Comparison of ENCODE assay signal across 14 cellular contexts in genomic region chr17:5239769-5240168, GRCh38. TPM values are rescaled to one million over a fixed set of nuclear protein-coding genes. Genes with fewer than 3 reads are reported as not detected.
DNase-seq lines count a peak whose midpoint lies in the region; ATAC-seq, FAIRE-seq and TF ChIP-seq lines count a peak whose summit lies in the region.
"Not testable (repeated sequence)": the region's sequence is repeated elsewhere in the genome, so short reads cannot be mapped to it uniquely, and the experiment has no call there.
"Had no signal": no experiment of that assay in that cellular context is flagged by ENCODE, and none has a peak within 500 bp of the region (broad histone marks: within the 10 kb centered on the region; RNA-seq: fewer than 3 reads in every experiment).

No MANE protein-coding gene starts in this region.

- intact Hi-C loops in GM12878 (cut with micrococcal nuclease; ENCODE audit: unreplicated experiment) (loop anchor here (5.0 kb wide), 2 partner anchors 162 to 297 kb away; partner anchors contain the start of genes RNF167, SLC25A11 and ZFP3), natural killer cell (cut with micrococcal nuclease) (loop anchor here (5.0 to 10.0 kb wide), 2 partner anchors 43 to 65 kb away; partner anchors contain the start of gene RABEP1), spleen (cut with DNase I; ENCODE audit: low total_unique reads) (loop anchor here (5.0 kb wide), 1 partner anchor 37 kb away; no protein-coding TSS in a partner anchor)
- intact Hi-C loops in HepG2 (cut with micrococcal nuclease; ENCODE audit: unreplicated experiment) = not testable (repeated sequence)

- not testable (repeated sequence) for H3K9me3 ChIP-seq in GM12878 (replicated peaks; ENCODE audit: control insufficient read depth, insufficient read depth, low read length); HepG2 (ENCODE audit: low read length); spleen

- 75% methylated on average over 7 of the region's 7 CpGs for WGBS in GM12878 (ENCODE audit: insufficient coverage, insufficient replicate concordance, low lambda C conversion rate, missing lambda C conversion rate)
- WGBS in HepG2 (ENCODE audit: low lambda C conversion rate) = 64% methylated on average over 5 of the region's 7 CpGs
- WGBS in spleen, 5 donors = 81 to 93% (median 86%) methylated on average over 7 of the region's 7 CpGs

- TF ChIP-seq CTCF in GM12878 (IDR thresholded peaks at IDR 0.05 in 2 of 3, conservative IDR thresholded peaks at IDR 0.05 in 1 of 3; ENCODE audit: control insufficient read depth in 2 of 3, extremely low read depth in 1 of 3, insufficient read depth in 1 of 3, low read depth in 3 of 3, low read length in 3 of 3); HepG2 (CRISPR knock-in tag; IDR thresholded peaks at IDR 0.05); natural killer cell (IDR thresholded peaks at IDR 0.05); spleen (IDR thresholded peaks at IDR 0.05 in 8 of 11, conservative IDR thresholded peaks at IDR 0.05 in 3 of 11): not testable (repeated sequence)

- not testable (repeated sequence) for ATAC-seq in GM12878; HepG2; memory B cell (ENCODE audit: low read depth); natural killer cell

- CTCF ChIA-PET in GM12878 (lab: Yijun Ruan, JAX) = interaction anchor here (0.6 to 8.1 kb wide), 3 partner anchors 14 to 178 kb away, joined by 5 to 209 read pairs (median 84); partner anchors contain the start of gene ZNF594
- CTCF ChIA-PET in HepG2 (lab: Yijun Ruan, JAX; ENCODE audit: low intra/inter-chr PET ratio, low total read pairs) = not testable (repeated sequence)

- H4K20me1 ChIP-seq in GM12878 (ENCODE audit: control insufficient read depth, insufficient read depth) = not testable (repeated sequence)
- peaks cover 14% of the 10 kb centered on the region for H4K20me1 ChIP-seq in HepG2 (ENCODE audit: insufficient read depth, low read length)

- not testable (repeated sequence) for H3K4me3 ChIP-seq in GM12878; HepG2 (replicated peaks in 1 of 3; ENCODE audit: insufficient read depth in 1 of 3, low read depth in 2 of 3, low read length in 3 of 3); spleen

- H3K79me2 ChIP-seq in GM12878 (ENCODE audit: control insufficient read depth, insufficient read depth, low read length) = peaks cover 31% of the 10 kb centered on the region
- not testable (repeated sequence) for H3K79me2 ChIP-seq in HepG2 (ENCODE audit: insufficient read depth, low read length)

- POLR2A ChIA-PET in GM12878 (lab: Charles Lee) = interaction anchor here (0.7 to 6.2 kb wide), 3 partner anchors 13 to 126 kb away, joined by 3 to 115 read pairs (median 98); no protein-coding TSS in a partner anchor
- POLR2A ChIA-PET in HepG2 (lab: Yijun Ruan, JAX) = not testable (repeated sequence)

- not testable (repeated sequence) for TF ChIP-seq EP300 in GM12878 (IDR thresholded peaks at IDR 0.05; ENCODE audit: borderline replicate concordance in 1 of 2, control insufficient read depth in 1 of 2, low read depth in 2 of 2, low read length in 2 of 2); HepG2 (IDR thresholded peaks at IDR 0.05; ENCODE audit: low read depth in 2 of 2, low read length in 2 of 2); HepG2 (CRISPR knock-in tag; IDR thresholded peaks at IDR 0.05; ENCODE audit: borderline replicate concordance)

- not testable (repeated sequence) for TF ChIP-seq POLR2A in GM12878 (IDR thresholded peaks at IDR 0.05; ENCODE audit: low read depth, low read length); HepG2 (IDR thresholded peaks at IDR 0.05; ENCODE audit: insufficient read depth in 1 of 2, low read depth in 2 of 2, low read length in 2 of 2); spleen (IDR thresholded peaks at IDR 0.05)

- not testable (repeated sequence) for H3K4me2 ChIP-seq in GM12878 (ENCODE audit: control insufficient read depth, insufficient read depth); HepG2 (ENCODE audit: low read depth, low read length)

- not testable (repeated sequence) for H3K27me3 Mint-ChIP-seq in immature natural killer cell (ENCODE audit: low read depth in 3 of 3); memory B cell; natural killer cell (ENCODE audit: low read depth in 2 of 2)

- RAD21 ChIA-PET in GM12878 (lab: Charles Lee; ENCODE audit: unreplicated experiment) = interaction anchor here (1.2 to 6.2 kb wide), 3 partner anchors 13 to 68 kb away, joined by 3 to 115 read pairs (median 105); no protein-coding TSS in a partner anchor

- H3K9ac ChIP-seq in GM12878 (ENCODE audit: control insufficient read depth, insufficient read depth, low read length); HepG2 (ENCODE audit: insufficient read depth, low read depth, low read length): not testable (repeated sequence)

- in situ Hi-C loops in GM12878 (cut with MboI) = loop anchor here (5.0 kb wide), 1 partner anchor 42 kb away; no protein-coding TSS in a partner anchor
- in situ Hi-C loops in HepG2 (cut with HindIII; ENCODE audit: extremely low pct_ligation_motif_present, low pct_unique_long_range_greater_than_20kb) = not testable (repeated sequence)

- H3K36me3 Mint-ChIP-seq in immature natural killer cell, natural killer cell: not testable (repeated sequence)
- peaks cover 31% of the 10 kb centered on the region for H3K36me3 Mint-ChIP-seq in memory B cell

- not testable (repeated sequence) for BruUV-seq in GM12878 (replicated peaks; lab: Mats Ljungman, UMichigan); HepG2 (replicated peaks; lab: Mats Ljungman, UMichigan)

- SMC1A ChIA-PET in GM12878 (lab: Charles Lee; ENCODE audit: uncharacterized antibody, unreplicated experiment) = interaction anchor here (6.0 to 6.4 kb wide), 2 partner anchors 14 to 42 kb away, joined by 108 to 129 read pairs; no protein-coding TSS in a partner anchor

- not testable (repeated sequence) for H3K27ac ChIP-seq in GM12878 (ENCODE audit: control insufficient read depth, insufficient read depth); HepG2 (ENCODE audit: extremely low read length, insufficient read depth, low read length)
- peak overlapping the region in 1 of 8 donors; percentile 93 for H3K27ac ChIP-seq in spleen

- H3K27ac Mint-ChIP-seq in immature natural killer cell (peak overlapping the region in 5 of 6 donors; percentile 61 to 98 (median 93)), memory B cell (peak overlapping the region; percentile 100), natural killer cell (peak overlapping the region; percentile 91 to 96)

- H3K27me3 ChIP-seq in GM12878 (replicated peaks in 1 of 2; ENCODE audit: control insufficient read depth in 2 of 2, insufficient read depth in 2 of 2, low read length in 1 of 2); HepG2 (ENCODE audit: control insufficient read depth in 1 of 2, insufficient read depth in 2 of 2, low read length in 2 of 2); spleen (replicated peaks in 1 of 7): not testable (repeated sequence)

- H3K4me1 ChIP-seq in GM12878 (ENCODE audit: control insufficient read depth, insufficient read depth, low read length) (peaks cover 52% of the 10 kb centered on the region), HepG2 (ENCODE audit: insufficient read depth, low read length) (peaks cover 13% of the 10 kb centered on the region), spleen (peaks cover 4 to 74% (median 47%) of the 10 kb centered on the region in 6 donors)

- H2AFZ ChIP-seq in GM12878 (ENCODE audit: control insufficient read depth, low read depth, low read length); HepG2 (ENCODE audit: low read length): not testable (repeated sequence)

- DNase-seq in DMS53 (lab: John Stamatoyannopoulos, UW) = peak; percentile 33
- DNase-seq in GM12878 (ENCODE audit: low read depth, low spot score); immature natural killer cell; HepG2 (ENCODE audit: low spot score); memory B cell (ENCODE audit: low spot score in 2 of 2); natural killer cell: not testable (repeated sequence)
- peak; percentile 22 for DNase-seq in spleen

- H3K36me3 ChIP-seq in GM12878 (ENCODE audit: control insufficient read depth in 2 of 2, insufficient read depth in 2 of 2, low read length in 1 of 2); HepG2 (replicated peaks in 1 of 2; ENCODE audit: control insufficient read depth in 1 of 2, insufficient read depth in 2 of 2, low read length in 2 of 2); spleen: not testable (repeated sequence)

- TF ChIP-seq RAD21 in GM12878 (IDR thresholded peaks at IDR 0.05; ENCODE audit: insufficient read depth, low read depth, low read length); HepG2 (CRISPR knock-in tag; IDR thresholded peaks at IDR 0.05): not testable (repeated sequence)

- not testable (repeated sequence) for FAIRE-seq in GM12878 (lab: Jason Lieb, UNC); HepG2 (lab: Jason Lieb, UNC)

- H3K4me3 Mint-ChIP-seq in immature natural killer cell, memory B cell, natural killer cell: not testable (repeated sequence)

- not testable (repeated sequence) for H3K9me3 Mint-ChIP-seq in immature natural killer cell, memory B cell, natural killer cell

- H3K4me1 Mint-ChIP-seq in immature natural killer cell (peaks cover 69 to 75% of the 10 kb centered on the region in 2 donors), memory B cell (peaks cover 55% of the 10 kb centered on the region), natural killer cell (peaks cover 58 to 62% of the 10 kb centered on the region in 2 donors)

RNA-seq across cellular contexts. Expression of gene SCIMP, which starts 5.1 kb away (rescaled TPM):
- 247 and 264 TPM in 2 replicates for total RNA-seq in GM12878 (2013; cell fraction: nucleolus; rRNA removed)
- total RNA-seq in GM12878 (2014; rRNA removed) = 61.8 and 70.4 TPM in 2 replicates
- total RNA-seq in GM12878 (2014; rRNA removed; fragmentation: Illumina TruSeq; extraction: Trizol) = 70.3 and 74.9 TPM in 2 replicates
- 92.2 and 98.9 TPM in 2 replicates for total RNA-seq in GM12878 (2021)
- polyA plus RNA-seq in GM12878 (2011; ENCODE audit: low read depth) = 129 TPM
- polyA plus RNA-seq in GM12878 (2011; rRNA removed) = 105 and 120 TPM in 2 replicates
- 101 and 133 TPM in 2 replicates for polyA plus RNA-seq in GM12878 (2011; cell fraction: cytosol; rRNA removed)
- 50.6 and 52.5 TPM in 2 replicates for polyA plus RNA-seq in GM12878 (2011; cell fraction: nucleus; rRNA removed)
- 97.2 and 135 TPM in 2 replicates for polyA plus RNA-seq in GM12878 (2012)
- polyA plus RNA-seq in GM12878 (2014; fragmentation: Illumina TruSeq; extraction: Trizol) = 151 and 205 TPM in 2 replicates
- 100 to 1,000 TPM; 109 TPM for polyA plus RNA-seq in GM12878 (2014; fragmentation: Nextera tagmentation; extraction: Ambion mirVana)
- polyA plus RNA-seq in GM12878 (2014; rRNA removed) = 85.2 and 97.7 TPM in 2 replicates
- polyA plus RNA-seq in GM12878 (2016; fragmentation: Nextera tagmentation; extraction: Ambion mirVana) = 10 to 100 TPM; 56.7 to 62.4 TPM
- 79.6 and 91.8 TPM in 2 replicates for polyA minus RNA-seq in GM12878 (2011; rRNA and poly(A)+ RNA removed)
- 26.2 and 40.3 TPM in 2 replicates for polyA minus RNA-seq in GM12878 (2011; cell fraction: cytosol; rRNA and poly(A)+ RNA removed)
- 14.0 and 19.1 TPM in 2 replicates for polyA minus RNA-seq in GM12878 (2011; cell fraction: nucleus; rRNA and poly(A)+ RNA removed)
- 1 to 10 TPM; 5.9 to 7.3 (median 6.5) TPM for polyA plus RNA-seq in immature natural killer cell
- not detected in 2 replicates for total RNA-seq in HepG2 (2016; rRNA removed; fragmentation: Illumina TruSeq; extraction: Trizol)
- not detected in 2 replicates for total RNA-seq in HepG2 (2016; cell fraction: cytosol; rRNA removed; fragmentation: Illumina TruSeq; extraction: Trizol; ENCODE audit: low read depth)
- total RNA-seq in HepG2 (2016; cell fraction: insoluble cytoplasmic fraction; rRNA removed; fragmentation: Illumina TruSeq; extraction: Trizol) = not detected in 2 replicates
- total RNA-seq in HepG2 (2016; cell fraction: membrane; rRNA removed; fragmentation: Illumina TruSeq; extraction: Trizol) = not detected in 2 replicates
- not detected in 2 replicates for total RNA-seq in HepG2 (2016; cell fraction: nucleus; rRNA removed; fragmentation: Illumina TruSeq; extraction: Trizol)
- not detected in 2 replicates for polyA plus RNA-seq in HepG2 (2011; rRNA removed)
- not detected in 2 replicates for polyA plus RNA-seq in HepG2 (2011; cell fraction: cytosol; rRNA removed)
- polyA plus RNA-seq in HepG2 (2011; cell fraction: nucleus; rRNA removed) = not detected in 2 replicates
- not detected in 2 replicates for polyA plus RNA-seq in HepG2 (2012)
- not detected in 2 replicates for polyA plus RNA-seq in HepG2 (2016; cell fraction: cytosol; fragmentation: Illumina TruSeq; extraction: Trizol; ENCODE audit: low read depth)
- not detected in 2 replicates for polyA plus RNA-seq in HepG2 (2016; cell fraction: insoluble cytoplasmic fraction; fragmentation: Illumina TruSeq; extraction: Trizol; ENCODE audit: low read depth)
- polyA plus RNA-seq in HepG2 (2016; cell fraction: membrane; fragmentation: Illumina TruSeq; extraction: Trizol; ENCODE audit: low read depth) = not detected in 2 replicates
- not detected in 2 replicates for polyA plus RNA-seq in HepG2 (2016; cell fraction: nucleus; fragmentation: Illumina TruSeq; extraction: Trizol; ENCODE audit: insufficient read depth, low read depth)
- 0.19 TPM in 1 of 2 replicates, not detected in the other for polyA minus RNA-seq in HepG2 (2011; rRNA and poly(A)+ RNA removed; ENCODE audit: low replicate concordance)
- polyA minus RNA-seq in HepG2 (2011; cell fraction: cytosol; rRNA and poly(A)+ RNA removed) = not detected in 2 replicates
- polyA minus RNA-seq in HepG2 (2011; cell fraction: nucleus; rRNA and poly(A)+ RNA removed) = not detected in 2 replicates
- 1 to 10 TPM; 3.9 to 10.0 (median 8.0) TPM for total RNA-seq in natural killer cell
- total RNA-seq in spleen = 100 to 1,000 TPM in 1 of 7 donors, 10 to 100 TPM in 6; 68.0 to 102 (median 84.5) TPM
- 10 to 100 TPM; 18.9 to 55.0 (median 28.9) TPM for polyA plus RNA-seq in spleen
- total RNA-seq: A673, Caco-2, Calu3, Daoy, G401 had no signal
- polyA plus RNA-seq: AG04450, BJ had no signal

RNA-seq across cellular contexts. Expression of gene RABEP1, which starts 42.3 kb away (rescaled TPM):
- 120 and 123 TPM in 2 replicates for total RNA-seq in GM12878 (2013; cell fraction: nucleolus; rRNA removed)
- total RNA-seq in GM12878 (2014; rRNA removed) = 43.3 and 51.0 TPM in 2 replicates
- total RNA-seq in GM12878 (2014; rRNA removed; fragmentation: Illumina TruSeq; extraction: Trizol) = 68.0 and 69.8 TPM in 2 replicates
- total RNA-seq in GM12878 (2021) = 60.0 and 60.4 TPM in 2 replicates
- 29.5 TPM for polyA plus RNA-seq in GM12878 (2011; ENCODE audit: low read depth)
- polyA plus RNA-seq in GM12878 (2011; rRNA removed) = 64.5 and 95.7 TPM in 2 replicates
- 24.6 and 27.1 TPM in 2 replicates for polyA plus RNA-seq in GM12878 (2011; cell fraction: cytosol; rRNA removed)
- polyA plus RNA-seq in GM12878 (2011; cell fraction: nucleus; rRNA removed) = 29.5 and 31.3 TPM in 2 replicates
- polyA plus RNA-seq in GM12878 (2012) = 35.9 and 45.4 TPM in 2 replicates
- polyA plus RNA-seq in GM12878 (2014; fragmentation: Illumina TruSeq; extraction: Trizol) = 68.8 and 87.5 TPM in 2 replicates
- 10 to 100 TPM; 13.4 to 20.2 TPM for polyA plus RNA-seq in GM12878 (2014; fragmentation: Nextera tagmentation; extraction: Ambion mirVana)
- 36.4 and 38.9 TPM in 2 replicates for polyA plus RNA-seq in GM12878 (2014; rRNA removed)
- polyA plus RNA-seq in GM12878 (2016; fragmentation: Nextera tagmentation; extraction: Ambion mirVana) = 10 to 100 TPM; 59.2 to 71.4 TPM
- 69.0 and 76.4 TPM in 2 replicates for polyA minus RNA-seq in GM12878 (2011; rRNA and poly(A)+ RNA removed)
- polyA minus RNA-seq in GM12878 (2011; cell fraction: cytosol; rRNA and poly(A)+ RNA removed) = 26.3 and 29.8 TPM in 2 replicates
- polyA minus RNA-seq in GM12878 (2011; cell fraction: nucleus; rRNA and poly(A)+ RNA removed) = 26.0 and 29.5 TPM in 2 replicates
- polyA plus RNA-seq in immature natural killer cell = 10 to 100 TPM; 21.7 to 43.8 (median 27.8) TPM
- total RNA-seq in HepG2 (2016; rRNA removed; fragmentation: Illumina TruSeq; extraction: Trizol) = 41.5 and 56.5 TPM in 2 replicates
- 21.9 and 22.8 TPM in 2 replicates for total RNA-seq in HepG2 (2016; cell fraction: cytosol; rRNA removed; fragmentation: Illumina TruSeq; extraction: Trizol; ENCODE audit: low read depth)
- 43.2 and 59.4 TPM in 2 replicates for total RNA-seq in HepG2 (2016; cell fraction: insoluble cytoplasmic fraction; rRNA removed; fragmentation: Illumina TruSeq; extraction: Trizol)
- 33.4 and 37.3 TPM in 2 replicates for total RNA-seq in HepG2 (2016; cell fraction: membrane; rRNA removed; fragmentation: Illumina TruSeq; extraction: Trizol)
- 29.0 and 30.5 TPM in 2 replicates for total RNA-seq in HepG2 (2016; cell fraction: nucleus; rRNA removed; fragmentation: Illumina TruSeq; extraction: Trizol)
- polyA plus RNA-seq in HepG2 (2011; rRNA removed) = 11.1 and 13.7 TPM in 2 replicates
- 7.5 and 9.3 TPM in 2 replicates for polyA plus RNA-seq in HepG2 (2011; cell fraction: cytosol; rRNA removed)
- polyA plus RNA-seq in HepG2 (2011; cell fraction: nucleus; rRNA removed) = 8.0 and 8.3 TPM in 2 replicates
- 21.0 and 21.9 TPM in 2 replicates for polyA plus RNA-seq in HepG2 (2012)
- 11.5 and 14.3 TPM in 2 replicates for polyA plus RNA-seq in HepG2 (2016; cell fraction: cytosol; fragmentation: Illumina TruSeq; extraction: Trizol; ENCODE audit: low read depth)
- polyA plus RNA-seq in HepG2 (2016; cell fraction: insoluble cytoplasmic fraction; fragmentation: Illumina TruSeq; extraction: Trizol; ENCODE audit: low read depth) = 46.9 and 47.4 TPM in 2 replicates
- polyA plus RNA-seq in HepG2 (2016; cell fraction: membrane; fragmentation: Illumina TruSeq; extraction: Trizol; ENCODE audit: low read depth) = 18.7 and 20.4 TPM in 2 replicates
- polyA plus RNA-seq in HepG2 (2016; cell fraction: nucleus; fragmentation: Illumina TruSeq; extraction: Trizol; ENCODE audit: insufficient read depth, low read depth) = 27.9 and 30.3 TPM in 2 replicates
- polyA minus RNA-seq in HepG2 (2011; rRNA and poly(A)+ RNA removed; ENCODE audit: low replicate concordance) = 24.6 and 51.3 TPM in 2 replicates
- 19.4 and 23.3 TPM in 2 replicates for polyA minus RNA-seq in HepG2 (2011; cell fraction: cytosol; rRNA and poly(A)+ RNA removed)
- 26.1 and 38.8 TPM in 2 replicates for polyA minus RNA-seq in HepG2 (2011; cell fraction: nucleus; rRNA and poly(A)+ RNA removed)
- 10 to 100 TPM; 44.1 to 64.0 (median 44.2) TPM for total RNA-seq in natural killer cell
- total RNA-seq in spleen = 10 to 100 TPM; 47.4 to 58.0 (median 52.7) TPM
- 10 to 100 TPM; 17.1 to 22.9 (median 20.5) TPM for polyA plus RNA-seq in spleen

RNA-seq across cellular contexts. Expression of gene ZNF594, which starts 48.1 kb away (rescaled TPM):
- 63.6 and 63.9 TPM in 2 replicates for total RNA-seq in GM12878 (2013; cell fraction: nucleolus; rRNA removed)
- 12.5 and 13.8 TPM in 2 replicates for total RNA-seq in GM12878 (2014; rRNA removed)
- total RNA-seq in GM12878 (2014; rRNA removed; fragmentation: Illumina TruSeq; extraction: Trizol) = 13.9 and 14.3 TPM in 2 replicates
- total RNA-seq in GM12878 (2021) = 10.1 and 12.1 TPM in 2 replicates
- 1.4 TPM for polyA plus RNA-seq in GM12878 (2011; ENCODE audit: low read depth)
- polyA plus RNA-seq in GM12878 (2011; rRNA removed) = 5.5 and 8.8 TPM in 2 replicates
- 2.0 and 2.8 TPM in 2 replicates for polyA plus RNA-seq in GM12878 (2011; cell fraction: cytosol; rRNA removed)
- 18.3 and 22.0 TPM in 2 replicates for polyA plus RNA-seq in GM12878 (2011; cell fraction: nucleus; rRNA removed)
- polyA plus RNA-seq in GM12878 (2012) = 2.3 and 3.7 TPM in 2 replicates
- 11.2 and 11.3 TPM in 2 replicates for polyA plus RNA-seq in GM12878 (2014; fragmentation: Illumina TruSeq; extraction: Trizol)
- 1 to 10 TPM in 1 of 2 experiments, under 1 TPM in 1; 0.98 to 1.7 TPM for polyA plus RNA-seq in GM12878 (2014; fragmentation: Nextera tagmentation; extraction: Ambion mirVana)
- 10.3 and 11.6 TPM in 2 replicates for polyA plus RNA-seq in GM12878 (2014; rRNA removed)
- polyA plus RNA-seq in GM12878 (2016; fragmentation: Nextera tagmentation; extraction: Ambion mirVana) = 10 to 100 TPM; 10.9 to 12.1 TPM
- 5.5 and 5.6 TPM in 2 replicates for polyA minus RNA-seq in GM12878 (2011; rRNA and poly(A)+ RNA removed)
- 2.8 and 3.7 TPM in 2 replicates for polyA minus RNA-seq in GM12878 (2011; cell fraction: cytosol; rRNA and poly(A)+ RNA removed)
- 11.0 and 16.8 TPM in 2 replicates for polyA minus RNA-seq in GM12878 (2011; cell fraction: nucleus; rRNA and poly(A)+ RNA removed)
- polyA plus RNA-seq in immature natural killer cell = 1 to 10 TPM in 1 of 3 donors, under 1 TPM in 1, not detected in 1; 0.54 to 2.1 TPM
- 9.0 and 9.6 TPM in 2 replicates for total RNA-seq in HepG2 (2016; rRNA removed; fragmentation: Illumina TruSeq; extraction: Trizol)
- total RNA-seq in HepG2 (2016; cell fraction: cytosol; rRNA removed; fragmentation: Illumina TruSeq; extraction: Trizol; ENCODE audit: low read depth) = 1.1 and 2.2 TPM in 2 replicates
- 9.2 and 10.9 TPM in 2 replicates for total RNA-seq in HepG2 (2016; cell fraction: insoluble cytoplasmic fraction; rRNA removed; fragmentation: Illumina TruSeq; extraction: Trizol)
- total RNA-seq in HepG2 (2016; cell fraction: membrane; rRNA removed; fragmentation: Illumina TruSeq; extraction: Trizol) = 4.9 and 5.1 TPM in 2 replicates
- 13.9 and 16.3 TPM in 2 replicates for total RNA-seq in HepG2 (2016; cell fraction: nucleus; rRNA removed; fragmentation: Illumina TruSeq; extraction: Trizol)
- 2.9 TPM in 2 replicates for polyA plus RNA-seq in HepG2 (2011; rRNA removed)
- polyA plus RNA-seq in HepG2 (2011; cell fraction: cytosol; rRNA removed) = 1.3 and 1.8 TPM in 2 replicates
- 9.2 and 9.7 TPM in 2 replicates for polyA plus RNA-seq in HepG2 (2011; cell fraction: nucleus; rRNA removed)
- 3.0 and 3.4 TPM in 2 replicates for polyA plus RNA-seq in HepG2 (2012)
- polyA plus RNA-seq in HepG2 (2016; cell fraction: cytosol; fragmentation: Illumina TruSeq; extraction: Trizol; ENCODE audit: low read depth) = 0.53 and 0.61 TPM in 2 replicates
- 4.1 and 4.2 TPM in 2 replicates for polyA plus RNA-seq in HepG2 (2016; cell fraction: insoluble cytoplasmic fraction; fragmentation: Illumina TruSeq; extraction: Trizol; ENCODE audit: low read depth)
- polyA plus RNA-seq in HepG2 (2016; cell fraction: membrane; fragmentation: Illumina TruSeq; extraction: Trizol; ENCODE audit: low read depth) = 1.00 and 1.7 TPM in 2 replicates
- 15.7 and 18.5 TPM in 2 replicates for polyA plus RNA-seq in HepG2 (2016; cell fraction: nucleus; fragmentation: Illumina TruSeq; extraction: Trizol; ENCODE audit: insufficient read depth, low read depth)
- 3.6 and 5.3 TPM in 2 replicates for polyA minus RNA-seq in HepG2 (2011; rRNA and poly(A)+ RNA removed; ENCODE audit: low replicate concordance)
- 3.0 and 3.5 TPM in 2 replicates for polyA minus RNA-seq in HepG2 (2011; cell fraction: cytosol; rRNA and poly(A)+ RNA removed)
- polyA minus RNA-seq in HepG2 (2011; cell fraction: nucleus; rRNA and poly(A)+ RNA removed) = 14.4 and 19.0 TPM in 2 replicates
- total RNA-seq in natural killer cell = 1 to 10 TPM; 5.1 to 7.9 (median 6.1) TPM
- total RNA-seq in spleen = 10 to 100 TPM; 11.3 to 28.4 (median 15.6) TPM
- 1 to 10 TPM; 2.4 to 3.1 (median 2.5) TPM for polyA plus RNA-seq in spleen

Comparison
In these comparisons a context has a peak if more than half of its experiments do, and no peak if none do; other contexts are left out.
1. RNA of gene SCIMP, which starts 5.1 kb away (total RNA-seq): 68.0 to 102 TPM in spleen and 61.8 to 264 TPM in GM12878; 3.9 to 10.0 TPM in natural killer cell and not detected in HepG2; every median in the first group is over 4 times any median in the second.
2. Peak in every context shown above with its lines, with median percentiles within 50 percentile points of each other: H3K27ac Mint-ChIP-seq.